ENCODE assay signal across 1 cellular context in the genomic region with DNA sequence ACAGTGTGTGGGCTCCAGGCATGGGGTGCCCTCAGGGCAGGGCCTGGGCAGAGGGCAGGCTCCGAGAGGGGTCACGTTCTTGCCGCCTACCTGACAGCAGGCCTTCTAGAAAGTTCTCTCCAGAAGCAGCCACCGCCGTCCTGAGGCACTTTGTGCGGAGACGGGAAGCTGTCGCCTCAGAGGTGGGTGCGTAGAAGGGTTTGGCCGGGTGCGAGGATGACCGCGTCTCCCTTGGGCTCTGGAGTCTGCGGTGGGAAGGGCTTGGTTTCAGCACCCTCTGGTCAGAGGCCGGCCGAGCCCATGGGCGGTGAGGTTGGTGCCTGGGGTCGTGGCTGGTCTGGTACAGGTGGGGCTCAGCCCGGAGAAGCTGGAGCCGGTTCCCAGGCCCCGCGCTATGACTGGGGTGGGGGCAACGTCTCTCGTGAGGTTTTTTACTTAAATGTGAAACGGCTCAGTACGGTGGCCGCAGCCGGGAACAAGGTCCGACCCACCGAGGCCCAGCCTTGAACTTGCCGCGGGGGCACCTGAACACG.
TF ChIP-seq lines count a peak whose summit lies in the region.

No MANE protein-coding gene starts in this region.

TF ChIP-seq in GM23338, 12 proteins besides CTCF, POLR2A, EP300 and RAD21 (continued from another document):
- TF ChIP-seq EZH2phosphoT487 (IDR thresholded peaks at IDR 0.05; ENCODE audit: unreplicated experiment) = no peak
- TF ChIP-seq, protein P1, sequence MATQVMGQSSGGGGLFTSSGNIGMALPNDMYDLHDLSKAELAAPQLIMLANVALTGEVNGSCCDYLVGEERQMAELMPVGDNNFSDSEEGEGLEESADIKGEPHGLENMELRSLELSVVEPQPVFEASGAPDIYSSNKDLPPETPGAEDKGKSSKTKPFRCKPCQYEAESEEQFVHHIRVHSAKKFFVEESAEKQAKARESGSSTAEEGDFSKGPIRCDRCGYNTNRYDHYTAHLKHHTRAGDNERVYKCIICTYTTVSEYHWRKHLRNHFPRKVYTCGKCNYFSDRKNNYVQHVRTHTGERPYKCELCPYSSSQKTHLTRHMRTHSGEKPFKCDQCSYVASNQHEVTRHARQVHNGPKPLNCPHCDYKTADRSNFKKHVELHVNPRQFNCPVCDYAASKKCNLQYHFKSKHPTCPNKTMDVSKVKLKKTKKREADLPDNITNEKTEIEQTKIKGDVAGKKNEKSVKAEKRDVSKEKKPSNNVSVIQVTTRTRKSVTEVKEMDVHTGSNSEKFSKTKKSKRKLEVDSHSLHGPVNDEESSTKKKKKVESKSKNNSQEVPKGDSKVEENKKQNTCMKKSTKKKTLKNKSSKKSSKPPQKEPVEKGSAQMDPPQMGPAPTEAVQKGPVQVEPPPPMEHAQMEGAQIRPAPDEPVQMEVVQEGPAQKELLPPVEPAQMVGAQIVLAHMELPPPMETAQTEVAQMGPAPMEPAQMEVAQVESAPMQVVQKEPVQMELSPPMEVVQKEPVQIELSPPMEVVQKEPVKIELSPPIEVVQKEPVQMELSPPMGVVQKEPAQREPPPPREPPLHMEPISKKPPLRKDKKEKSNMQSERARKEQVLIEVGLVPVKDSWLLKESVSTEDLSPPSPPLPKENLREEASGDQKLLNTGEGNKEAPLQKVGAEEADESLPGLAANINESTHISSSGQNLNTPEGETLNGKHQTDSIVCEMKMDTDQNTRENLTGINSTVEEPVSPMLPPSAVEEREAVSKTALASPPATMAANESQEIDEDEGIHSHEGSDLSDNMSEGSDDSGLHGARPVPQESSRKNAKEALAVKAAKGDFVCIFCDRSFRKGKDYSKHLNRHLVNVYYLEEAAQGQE (IDR thresholded peaks at IDR 0.05; ENCODE audit: unreplicated experiment) = no peak
- TF ChIP-seq, protein P2, sequence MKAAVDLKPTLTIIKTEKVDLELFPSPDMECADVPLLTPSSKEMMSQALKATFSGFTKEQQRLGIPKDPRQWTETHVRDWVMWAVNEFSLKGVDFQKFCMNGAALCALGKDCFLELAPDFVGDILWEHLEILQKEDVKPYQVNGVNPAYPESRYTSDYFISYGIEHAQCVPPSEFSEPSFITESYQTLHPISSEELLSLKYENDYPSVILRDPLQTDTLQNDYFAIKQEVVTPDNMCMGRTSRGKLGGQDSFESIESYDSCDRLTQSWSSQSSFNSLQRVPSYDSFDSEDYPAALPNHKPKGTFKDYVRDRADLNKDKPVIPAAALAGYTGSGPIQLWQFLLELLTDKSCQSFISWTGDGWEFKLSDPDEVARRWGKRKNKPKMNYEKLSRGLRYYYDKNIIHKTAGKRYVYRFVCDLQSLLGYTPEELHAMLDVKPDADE (IDR thresholded peaks at IDR 0.05) = no peak
- TF ChIP-seq ZNF331 (CRISPR knock-in tag; IDR thresholded peaks at IDR 0.05; ENCODE audit: low read depth) = no peak
- no peak for TF ChIP-seq STAT1 (IDR thresholded peaks at IDR 0.05; ENCODE audit: unreplicated experiment)
